In the genomic region with DNA sequence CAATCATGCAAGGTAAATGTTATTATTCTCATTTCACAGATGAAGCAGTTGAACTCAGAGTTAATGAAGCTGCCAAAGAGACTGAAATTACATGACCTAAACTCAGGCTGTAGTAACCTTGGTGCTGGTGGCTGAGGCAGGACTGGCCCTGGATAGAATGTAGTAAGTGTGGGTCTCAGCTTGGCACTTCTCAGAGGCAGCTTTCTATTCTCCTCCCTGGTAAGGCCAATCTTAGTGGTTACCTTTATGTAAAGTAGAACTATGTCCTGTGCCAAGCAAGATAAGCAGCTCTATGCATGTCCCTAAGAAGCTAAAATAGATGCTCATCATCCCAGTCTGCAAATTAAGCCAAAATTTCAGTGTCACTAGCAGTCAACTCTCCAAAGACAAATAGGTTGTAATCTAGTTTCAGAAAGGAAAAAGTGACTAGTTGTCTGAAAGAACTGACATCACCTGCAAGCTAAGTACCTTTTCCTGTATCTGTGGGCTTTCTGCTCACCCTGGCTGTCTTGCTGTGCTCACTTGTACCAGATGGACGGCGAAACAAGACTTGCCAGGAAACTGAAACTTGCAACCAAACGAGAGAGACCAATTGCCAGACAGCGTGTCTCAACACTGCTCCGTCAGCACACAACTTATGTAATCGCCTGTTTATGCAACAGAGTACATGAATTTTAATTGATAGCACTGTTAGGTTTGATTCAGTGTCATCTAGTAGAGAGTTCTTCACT, we compare ENCODE assay signal across 8 cellular contexts. TPM values are rescaled to one million over a fixed set of nuclear protein-coding genes. Genes with fewer than 3 reads are reported as not detected.
A peak's percentile ranks its signal among the peaks of the same experiment; 100 is the strongest.
DNase-seq lines count a peak whose midpoint lies in the region; ATAC-seq, FAIRE-seq and TF ChIP-seq lines count a peak whose summit lies in the region.

No MANE protein-coding gene starts in this region.

- H3K14ac ChIP-seq in H9 (ENCODE audit: insufficient read depth, low read length): no peak overlapping the region

- H2BK20ac ChIP-seq in H9 (ENCODE audit: low read depth, low read length, poor library complexity, severe bottlenecking): no peak overlapping the region

- H2BK120ac ChIP-seq in H9 (ENCODE audit: low read depth, low read length, poor library complexity, severe bottlenecking): no peak overlapping the region

- H2BK15ac ChIP-seq in H9 (ENCODE audit: low read depth, low read length): no peak overlapping the region

- H3K27ac ChIP-seq in H9 (ENCODE audit: insufficient read length, low read depth, low read length): no peak overlapping the region

- no peak overlapping the region for H4K91ac ChIP-seq in H9 (ENCODE audit: insufficient read length, low read depth, low read length)

- H3K23ac ChIP-seq in H9 (ENCODE audit: insufficient read length, low read depth, low read length): no peak overlapping the region

- no peak overlapping the region for H3T11ph ChIP-seq in H9 (ENCODE audit: low read length)

- peaks cover 19 to 32% of the 10 kb centered on the region in 2 donors for H3K4me1 Mint-ChIP-seq in stimulated activated naive B cell treated with anti-CD40 and anti-IgM and Interleukin-4, amounts not matched to agents 10 μg/mL and 1 μg/mL and 100 μg/mL, for 72 hours
- no peaks in the 10 kb centered on the region for H3K4me1 Mint-ChIP-seq in H9

- H3K36me3 Mint-ChIP-seq in stimulated activated naive B cell treated with anti-CD40 and anti-IgM and Interleukin-4, amounts not matched to agents 10 μg/mL and 1 μg/mL and 100 μg/mL, for 72 hours: no peaks in the 10 kb centered on the region
- H3K36me3 Mint-ChIP-seq in H9 (ENCODE audit: insufficient read depth in 1 of 3, low read depth in 3 of 3): no peaks in the 10 kb centered on the region

- no peak overlapping the region for H3K9ac ChIP-seq in H9 (ENCODE audit: extremely low read depth, insufficient read length, low read length)

- H3K9me3 Mint-ChIP-seq in stimulated activated naive B cell treated with anti-CD40 and anti-IgM and Interleukin-4, amounts not matched to agents 10 μg/mL and 1 μg/mL and 100 μg/mL, for 72 hours: no peaks in the 10 kb centered on the region
- no peaks in the 10 kb centered on the region for H3K9me3 Mint-ChIP-seq in H9

- TF ChIP-seq CTCF in GM12865 (IDR thresholded peaks at IDR 0.05; ENCODE audit: insufficient read depth, low read depth, low read length, missing control alignments): no peak
- TF ChIP-seq CTCF in lower leg skin (IDR thresholded peaks at IDR 0.05): no peak
- no peak for TF ChIP-seq CTCF in H9 (conservative IDR thresholded peaks at IDR 0.05)

- H3K18ac ChIP-seq in H9 (ENCODE audit: insufficient read length, low read depth, low read length): no peak overlapping the region

- H3K27ac Mint-ChIP-seq in stimulated activated naive B cell treated with anti-CD40 and anti-IgM and Interleukin-4, amounts not matched to agents 10 μg/mL and 1 μg/mL and 100 μg/mL, for 72 hours: peak overlapping the region; percentile 26
- no peak overlapping the region for H3K27ac Mint-ChIP-seq in H9

- H2AFZ ChIP-seq in H9 (ENCODE audit: low read length): no peak overlapping the region

- intact Hi-C loops in lower leg skin (cut with DNase I; ENCODE audit: low total_unique reads): no loop called here

- ATAC-seq in stimulated activated naive B cell treated with anti-CD40 and anti-IgM and Interleukin-4, amounts not matched to agents 10 μg/mL and 1 μg/mL and 100 μg/mL, for 72 hours (replicated peaks): peak; percentile 92 to 93

- FAIRE-seq in frontal cortex (lab: Jason Lieb, UNC): no peak

- H3K79me2 ChIP-seq in H9 (ENCODE audit: insufficient read depth, low read length): no peaks in the 10 kb centered on the region

- no peak overlapping the region for H2AK5ac ChIP-seq in H9 (ENCODE audit: insufficient read length, low read length)

- no peak overlapping the region for H2BK5ac ChIP-seq in H9 (ENCODE audit: insufficient read length, low read length)

- no peak overlapping the region for H3K56ac ChIP-seq in H9 (ENCODE audit: insufficient read length, low read depth, low read length)

- no peaks in the 10 kb centered on the region for H3K79me1 ChIP-seq in H9 (ENCODE audit: insufficient read depth, low read depth, low read length, poor library complexity, severe bottlenecking)

- H4K5ac ChIP-seq in H9 (ENCODE audit: insufficient read length, low read depth, low read length): no peak overlapping the region

- no peak overlapping the region for H3K4me2 ChIP-seq in H9 (ENCODE audit: insufficient read depth, insufficient read length, low read length)

- H3K4me1 ChIP-seq in H9 (ENCODE audit: insufficient read depth, low read length): no peaks in the 10 kb centered on the region

- no peaks in the 10 kb centered on the region for H3K27me3 ChIP-seq in H9 (ENCODE audit: insufficient read depth, low read length)

- no peak for TF ChIP-seq POLR2A in lower leg skin (IDR thresholded peaks at IDR 0.05)

- H2BK12ac ChIP-seq in H9 (ENCODE audit: insufficient read length, low read depth, low read length): no peak overlapping the region

- DNase-seq in GM12865 (ENCODE audit: low read depth): peak; percentile 93
- peak; percentile 38 for DNase-seq in HCEC 1CT
- DNase-seq in NOMO-1 treated with DMSO at 0.1 percent for 48 hours (lab: John Stamatoyannopoulos, UW; ENCODE audit: unreplicated experiment): peak; percentile 90
- DNase-seq in activated naive CD4-positive, alpha-beta T cell treated with anti-CD3 and anti-CD28 coated beads, Interleukin-2, amount 50 U/mL, for 16 hours: peak; percentile 59
- peak; percentile 77 to 90 for DNase-seq in lower leg skin (ENCODE audit: low spot score in 2 of 2)
- peak; percentile 37 for DNase-seq in stimulated activated naive B cell treated with anti-CD40 and anti-IgM and Interleukin-4, amounts not matched to agents 10 μg/mL and 1 μg/mL and 100 μg/mL, for 72 hours
- no peak for DNase-seq in H9
- no peak for DNase-seq in frontal cortex (ENCODE audit: low spot score in 2 of 2)

- peaks cover 6 to 9% of the 10 kb centered on the region in 2 donors for H3K27me3 Mint-ChIP-seq in stimulated activated naive B cell treated with anti-CD40 and anti-IgM and Interleukin-4, amounts not matched to agents 10 μg/mL and 1 μg/mL and 100 μg/mL, for 72 hours
- no peaks in the 10 kb centered on the region; the same call in 1 of the 2 replicates for H3K27me3 Mint-ChIP-seq in H9 (ENCODE audit: low read depth)

- peak overlapping the region; percentile 58 to 60 for H3K4me3 Mint-ChIP-seq in stimulated activated naive B cell treated with anti-CD40 and anti-IgM and Interleukin-4, amounts not matched to agents 10 μg/mL and 1 μg/mL and 100 μg/mL, for 72 hours
- H3K4me3 Mint-ChIP-seq in H9: no peak overlapping the region

- H3K4me3 ChIP-seq in GM12865 (ENCODE audit: low read depth, low read length) (peak overlapping the region; percentile 3; the same call in 1 of the 2 replicates), lower leg skin (ENCODE audit: low read depth, poor library complexity, severe bottlenecking) (no peak overlapping the region)

- H3K9me3 ChIP-seq in H9 (ENCODE audit: control insufficient read depth, low read depth, low read length): no peaks in the 10 kb centered on the region

- no peaks in the 10 kb centered on the region for H3K23me2 ChIP-seq in H9 (ENCODE audit: insufficient read length, low read depth, low read length, poor library complexity, severe bottlenecking)

- WGBS in lower leg skin, 2 donors: 11 to 16% methylated on average over 6 of the region's 6 CpGs
- no CpG with 5 or more reads among the region's 6 CpGs for WGBS in H9 (ENCODE audit: extremely low coverage, insufficient read length, low lambda C conversion rate)

- no peaks in the 10 kb centered on the region for H4K20me1 ChIP-seq in H9 (ENCODE audit: control insufficient read depth, insufficient read depth, insufficient read length)

- H4K8ac ChIP-seq in H9 (replicated peaks; ENCODE audit: insufficient read length, low read depth, low read length): no peak overlapping the region

- no peak overlapping the region for H3K4ac ChIP-seq in H9 (ENCODE audit: low read depth, low read length)

RNA-seq across cellular contexts. Expression of a gene that starts 43.7 kb away (rescaled TPM):
- 1 to 10 TPM in 2 of 4 donors, under 1 TPM in 2; 0.45 to 2.8 (median 0.97) TPM for total RNA-seq in lower leg skin
- 0.88 and 1.0 TPM in 2 replicates for total RNA-seq in H9 (2021)
- 0.82 TPM for total RNA-seq in frontal cortex

Comparison
In these comparisons a context has a peak if more than half of its experiments do, and no peak if none do; other contexts are left out.
1. DNase-seq: peak in GM12865 (single experiment), HCEC 1CT (single experiment), NOMO-1 treated with DMSO at 0.1 percent for 48 hours (single experiment), activated naive CD4-positive, alpha-beta T cell treated with anti-CD3 and anti-CD28 coated beads, Interleukin-2, amount 50 U/mL, for 16 hours (single experiment), lower leg skin (2 of 2) and stimulated activated naive B cell treated with anti-CD40 and anti-IgM and Interleukin-4, amounts not matched to agents 10 μg/mL and 1 μg/mL and 100 μg/mL, for 72 hours (single experiment); none in H9 (single experiment) and frontal cortex (0 of 2).
2. H3K4me3 Mint-ChIP-seq: peak in stimulated activated naive B cell treated with anti-CD40 and anti-IgM and Interleukin-4, amounts not matched to agents 10 μg/mL and 1 μg/mL and 100 μg/mL, for 72 hours (2 of 2); none in H9 (0 of 2).